22 cellular contexts compared by ENCODE assay signal in the genomic region with DNA sequence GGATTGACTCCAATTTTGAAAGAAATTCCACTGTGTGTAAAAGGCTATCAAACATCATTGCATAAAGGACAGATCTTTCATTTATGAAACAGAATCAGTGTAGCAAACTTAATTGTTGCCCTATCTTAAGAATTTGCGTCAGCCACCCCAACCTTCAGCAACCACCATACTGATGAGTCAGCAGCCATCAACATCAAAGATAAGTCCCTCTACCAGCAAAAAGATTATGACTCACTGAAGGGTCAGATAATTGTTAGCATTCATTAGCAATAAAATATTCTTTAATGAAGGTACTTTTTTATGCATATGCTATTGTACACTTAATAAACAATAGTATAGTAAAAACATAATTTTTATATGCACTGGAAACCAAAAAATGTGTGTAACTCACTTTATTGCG.
"Had no signal": no experiment of that assay in that cellular context is flagged by ENCODE, and none has a peak within 500 bp of the region (broad histone marks: within the 10 kb centered on the region; RNA-seq: fewer than 3 reads in every experiment).

No MANE protein-coding gene starts in this region.

- FAIRE-seq: endometrium, islet of Langerhans, pancreas had no signal

- H3K4me2 ChIP-seq: smooth muscle cell had no signal

- H3K4me3 ChIP-seq: esophagus muscularis mucosa, heart left ventricle, pancreas, smooth muscle cell, suprapubic skin, tibial artery, upper lobe of left lung, uterus had no signal

- ATAC-seq: foreskin keratinocyte; heart left ventricle; pancreas; right cardiac atrium; stimulated activated effector memory CD8-positive, alpha-beta T cell treated with anti-CD3 and anti-CD28 coated beads, Interleukin-12 subunit alpha, Interleukin-12 subunit beta, amount 100 ng/mL, for 72 hours; stimulated activated naive CD8-positive, alpha-beta T cell treated with anti-CD3 and anti-CD28 coated beads, Interleukin-15, Interleukin-2, amounts not matched to agents 100 U/mL and 50 U/mL, for 24 hours had no signal

- H3K27me3 ChIP-seq: esophagus muscularis mucosa, foreskin keratinocyte, heart left ventricle, pancreas, suprapubic skin, tibial artery, upper lobe of left lung, uterus had no signal

- H3K9me3 ChIP-seq: esophagus muscularis mucosa, heart left ventricle, pancreas, suprapubic skin, tibial artery, upper lobe of left lung, uterus had no signal

- DNase-seq: effector memory CD4-positive, alpha-beta T cell; foreskin keratinocyte; heart left ventricle; hippocampal formation; kidney glomerular epithelial cell; mesendoderm; naive B cell; occipital lobe; pancreas; right cardiac atrium; stimulated activated CD4-positive, alpha-beta T cell treated with anti-CD3 and anti-CD28 coated beads, Interleukin-2, amount 100 ng/mL, for 48 hours; stimulated activated CD8-positive, alpha-beta memory T cell treated with anti-CD3 and anti-CD28 coated beads, Interleukin-4, amount 100 ng/mL, for 48 hours; stimulated activated naive CD8-positive, alpha-beta T cell treated with anti-CD3 and anti-CD28 coated beads, Interleukin-15, Interleukin-2, amounts not matched to agents 100 U/mL and 50 U/mL, for 24 hours; tibial artery; upper lobe of left lung; uterus had no signal

- H3K4me1 ChIP-seq: esophagus muscularis mucosa, heart left ventricle, suprapubic skin, tibial artery, upper lobe of left lung, uterus had no signal

- H3K36me3 ChIP-seq: esophagus muscularis mucosa, heart left ventricle, pancreas, suprapubic skin, tibial artery, upper lobe of left lung, uterus had no signal

- H3K27ac ChIP-seq: esophagus muscularis mucosa, foreskin keratinocyte, heart left ventricle, pancreas, suprapubic skin, tibial artery, upper lobe of left lung, uterus had no signal
